8 cellular contexts compared by ENCODE assay signal in the genomic region with DNA sequence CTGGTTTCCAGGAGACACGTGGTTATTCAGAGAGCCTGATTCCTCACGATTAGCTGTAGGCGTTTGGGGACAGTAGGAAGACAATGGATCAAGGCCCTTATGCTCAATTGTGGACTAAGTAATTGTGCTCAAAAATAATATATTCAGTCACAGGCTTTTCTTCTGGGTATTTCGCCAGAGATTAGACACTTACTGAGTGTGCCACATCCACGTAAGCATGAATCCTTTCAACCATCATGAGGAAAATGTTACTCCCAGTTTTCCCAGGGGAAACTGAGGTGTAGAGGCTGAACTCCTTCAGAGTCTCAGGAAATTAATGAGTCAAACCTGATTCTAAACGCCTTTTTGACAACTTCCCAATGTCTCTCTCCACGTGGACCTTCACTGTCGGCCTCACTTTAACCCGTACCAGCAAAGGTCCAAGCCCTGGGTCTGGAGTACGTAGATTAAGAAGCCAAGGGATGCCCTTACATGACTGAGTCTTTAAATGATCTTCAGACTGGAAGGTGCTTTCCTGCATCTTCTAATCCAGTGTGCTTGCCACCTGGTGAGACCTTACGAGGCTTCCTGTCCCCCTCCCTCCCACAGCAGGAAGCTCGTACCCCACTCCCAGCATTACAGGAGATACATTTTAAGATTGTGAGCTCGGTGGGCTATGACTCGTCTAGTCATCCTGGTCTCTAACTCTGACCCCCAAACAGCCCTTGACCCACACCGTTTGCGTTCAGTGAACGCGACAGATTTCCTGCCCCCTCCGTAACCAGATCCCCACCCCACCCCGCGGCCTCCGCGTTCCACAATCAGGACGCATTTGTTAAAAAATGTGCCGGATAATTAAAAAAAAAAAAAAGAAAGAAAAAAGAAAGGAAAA. TPM values are rescaled to one million over a fixed set of nuclear protein-coding genes. Genes with fewer than 3 reads are reported as not detected.
A peak's percentile ranks its signal among the peaks of the same experiment; 100 is the strongest.
DNase-seq lines count a peak whose midpoint lies in the region; TF ChIP-seq lines count a peak whose summit lies in the region.

No MANE protein-coding gene starts in this region.

- DNase-seq in SIG-M5 treated with dmso at 0.1 percent for 504 hours (lab: John Stamatoyannopoulos, UW; ENCODE audit: unreplicated experiment), result peak; percentile 14
- no peak for DNase-seq in SIG-M5 (lab: John Stamatoyannopoulos, UW)
- peak; percentile 53 for DNase-seq in T-helper 22 cell (ENCODE audit: low read depth)
- no peak for DNase-seq in chondrocyte (ENCODE audit: low spot score)
- no peak for DNase-seq in mesothelial cell of epicardium (ENCODE audit: low spot score in 2 of 2, unreplicated experiment in 2 of 2)
- no peak for DNase-seq in GM03348 (ENCODE audit: low spot score)
- no peak for DNase-seq in middle frontal gyrus (ENCODE audit: extremely low spot score, low spot score)

- peak overlapping the region; percentile 89 for H3K27ac ChIP-seq in temporal lobe (ENCODE audit: low read depth, low read length)

- H3K4me3 Mint-ChIP-seq in chondrocyte (ENCODE audit: unreplicated experiment) (peak overlapping the region; percentile 97), mesothelial cell of epicardium (peak overlapping the region; percentile 88)

- TF ChIP-seq CTCF in chondrocyte (IDR thresholded peaks at IDR 0.05), result no peak
- no peak for TF ChIP-seq CTCF in mesothelial cell of epicardium (IDR thresholded peaks at IDR 0.05; ENCODE audit: unreplicated experiment)

- H3K27ac Mint-ChIP-seq in chondrocyte (ENCODE audit: unreplicated experiment) (peak overlapping the region; percentile 97), mesothelial cell of epicardium (peak overlapping the region; percentile 96)

- H3K9me3 Mint-ChIP-seq in chondrocyte (ENCODE audit: low read depth) (no peaks in the 10 kb centered on the region), mesothelial cell of epicardium (no peaks in the 10 kb centered on the region)

- H3K27me3 Mint-ChIP-seq in chondrocyte (ENCODE audit: low read depth) (no peaks in the 10 kb centered on the region), mesothelial cell of epicardium (ENCODE audit: low read depth) (no peaks in the 10 kb centered on the region)

- H3K4me1 Mint-ChIP-seq in chondrocyte (ENCODE audit: low read depth) (peaks cover 58% of the 10 kb centered on the region), mesothelial cell of epicardium (peaks cover 53% of the 10 kb centered on the region)

- H3K36me3 Mint-ChIP-seq in chondrocyte (ENCODE audit: low read depth) (peaks cover 3% of the 10 kb centered on the region), mesothelial cell of epicardium (peaks cover under 1% of the 10 kb centered on the region)

RNA-seq across cellular contexts. Expression of gene PKM, which starts 1.7 kb away (rescaled TPM):
- total RNA-seq in chondrocyte, result 909 to 976 TPM (median 944 TPM) in 3 replicates
- total RNA-seq in mesothelial cell of epicardium, result 424 to 453 TPM (median 452 TPM) in 3 replicates
- 253 TPM for total RNA-seq in temporal lobe

RNA-seq across cellular contexts. Expression of gene GRAMD2A, which starts 31.7 kb away (rescaled TPM):
- 0.32 to 0.77 TPM (median 0.65 TPM) in 3 replicates for total RNA-seq in chondrocyte
- total RNA-seq in mesothelial cell of epicardium, result 2.0 to 3.5 TPM (median 2.6 TPM) in 3 replicates
- total RNA-seq in temporal lobe, result 0.49 TPM

RNA-seq across cellular contexts. Expression of gene PARP6, which starts 43.0 kb away (rescaled TPM):
- total RNA-seq in chondrocyte (72.4 to 73.1 TPM (median 72.5 TPM) in 3 replicates), mesothelial cell of epicardium (127 to 138 TPM (median 134 TPM) in 3 replicates), temporal lobe (60.2 TPM)

Comparison
In these comparisons a context has a peak if more than half of its experiments do, and no peak if none do; other contexts are left out.
1. DNase-seq: peak in SIG-M5 treated with dmso at 0.1 percent for 504 hours (single experiment) and T-helper 22 cell (single experiment); none in SIG-M5 (single experiment), chondrocyte (single experiment), mesothelial cell of epicardium (0 of 2), GM03348 (single experiment) and middle frontal gyrus (single experiment).